In the genomic region with DNA sequence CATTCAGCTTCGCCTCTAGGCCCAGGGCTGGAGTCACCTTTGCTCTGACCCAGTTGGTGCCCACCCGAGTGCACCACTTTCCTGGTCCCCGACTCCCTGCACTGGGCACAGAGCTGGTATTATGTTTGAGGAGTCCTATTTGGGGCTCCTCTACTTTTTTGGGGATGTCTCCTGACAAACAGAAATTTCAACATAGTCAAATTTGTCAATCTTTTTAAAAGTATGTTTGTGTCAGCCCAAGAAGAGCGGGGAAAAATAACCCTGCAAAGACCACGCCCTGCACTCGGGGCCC, we compare ENCODE assay signal across 8 cellular contexts. TPM values are rescaled to one million over a fixed set of nuclear protein-coding genes. Genes with fewer than 3 reads are reported as not detected.
DNase-seq lines count a peak whose midpoint lies in the region; ATAC-seq and TF ChIP-seq lines count a peak whose summit lies in the region.

No MANE protein-coding gene starts in this region.

- H3K36me3 Mint-ChIP-seq in activated CD8-positive, alpha-beta T cell treated with anti-CD3 and anti-CD28 coated beads for 36 hours (ENCODE audit: low read depth), result no peaks in the 10 kb centered on the region
- H3K36me3 Mint-ChIP-seq in immature natural killer cell, result peaks cover 0 to 4% (median 0%) of the 10 kb centered on the region in 3 donors
- peaks cover 4 to 14% of the 10 kb centered on the region in 2 donors for H3K36me3 Mint-ChIP-seq in stimulated activated naive B cell treated with anti-CD40 and anti-IgM and Interleukin-4, amounts not matched to agents 10 μg/mL and 1 μg/mL and 100 μg/mL, for 72 hours

- DNase-seq in activated CD8-positive, alpha-beta T cell treated with anti-CD3 and anti-CD28 coated beads for 36 hours, result no peak
- no peak for DNase-seq in immature natural killer cell
- no peak for DNase-seq in stimulated activated naive B cell treated with anti-CD40 and anti-IgM and Interleukin-4, amounts not matched to agents 10 μg/mL and 1 μg/mL and 100 μg/mL, for 72 hours
- DNase-seq in anterior cingulate cortex (lab: John Stamatoyannopoulos, UW), result no peak
- DNase-seq in NCI-H1092 treated with DMSO at 0.1 percent for 48 hours (lab: John Stamatoyannopoulos, UW), result no peak

- peaks cover 47% of the 10 kb centered on the region for H3K4me1 Mint-ChIP-seq in activated CD8-positive, alpha-beta T cell treated with anti-CD3 and anti-CD28 coated beads for 36 hours (ENCODE audit: low read depth)
- peaks cover 44 to 46% of the 10 kb centered on the region in 2 donors for H3K4me1 Mint-ChIP-seq in immature natural killer cell
- H3K4me1 Mint-ChIP-seq in stimulated activated naive B cell treated with anti-CD40 and anti-IgM and Interleukin-4, amounts not matched to agents 10 μg/mL and 1 μg/mL and 100 μg/mL, for 72 hours, result peaks cover 28 to 48% of the 10 kb centered on the region in 2 donors

- POLR2A ChIA-PET in activated CD8-positive, alpha-beta T cell treated with anti-CD3 and anti-CD28 coated beads for 36 hours (lab: Charles Lee), result interaction anchor here (6.7 kb wide), 1 partner anchor 14 kb away, joined by 39 read pairs; a partner anchor contains a TSS

- no peak overlapping the region for H3K9ac ChIP-seq in HUES6 (ENCODE audit: low read length)

- peak overlapping the region; percentile 83; the same call in 1 of the 2 replicates for H3K4me3 ChIP-seq in HUES6 (ENCODE audit: low read depth, low read length)

- no peak for ATAC-seq in activated CD8-positive, alpha-beta T cell treated with anti-CD3 and anti-CD28 coated beads for 36 hours
- ATAC-seq in stimulated activated naive B cell treated with anti-CD40 and anti-IgM and Interleukin-4, amounts not matched to agents 10 μg/mL and 1 μg/mL and 100 μg/mL, for 72 hours (replicated peaks), result no peak
- ATAC-seq in GM21576 (IDR thresholded peaks at IDR 0.05; ENCODE audit: unreplicated experiment) (no peak), HG03565 (IDR thresholded peaks at IDR 0.05; ENCODE audit: unreplicated experiment) (no peak)

- H3K27ac Mint-ChIP-seq in activated CD8-positive, alpha-beta T cell treated with anti-CD3 and anti-CD28 coated beads for 36 hours, result peak overlapping the region; percentile 85
- peak overlapping the region; percentile 57 to 94 (median 85) for H3K27ac Mint-ChIP-seq in immature natural killer cell
- H3K27ac Mint-ChIP-seq in stimulated activated naive B cell treated with anti-CD40 and anti-IgM and Interleukin-4, amounts not matched to agents 10 μg/mL and 1 μg/mL and 100 μg/mL, for 72 hours, result peak overlapping the region; percentile 92

- TF ChIP-seq CTCF in activated CD8-positive, alpha-beta T cell treated with anti-CD3 and anti-CD28 coated beads for 36 hours (IDR thresholded peaks at IDR 0.05), result no peak

- peak overlapping the region; percentile 79 for H3K4me3 Mint-ChIP-seq in activated CD8-positive, alpha-beta T cell treated with anti-CD3 and anti-CD28 coated beads for 36 hours
- peak overlapping the region; percentile 79 to 90 (median 86) for H3K4me3 Mint-ChIP-seq in immature natural killer cell
- peak overlapping the region; percentile 87 to 88 for H3K4me3 Mint-ChIP-seq in stimulated activated naive B cell treated with anti-CD40 and anti-IgM and Interleukin-4, amounts not matched to agents 10 μg/mL and 1 μg/mL and 100 μg/mL, for 72 hours

- H3K36me3 ChIP-seq in HUES6 (ENCODE audit: control insufficient read depth, insufficient read depth, low read length), result no peaks in the 10 kb centered on the region

- H3K9me3 Mint-ChIP-seq in activated CD8-positive, alpha-beta T cell treated with anti-CD3 and anti-CD28 coated beads for 36 hours, result peaks cover 6% of the 10 kb centered on the region
- H3K9me3 Mint-ChIP-seq in immature natural killer cell, result peaks cover 0 to 2% (median 0%) of the 10 kb centered on the region in 6 donors
- H3K9me3 Mint-ChIP-seq in stimulated activated naive B cell treated with anti-CD40 and anti-IgM and Interleukin-4, amounts not matched to agents 10 μg/mL and 1 μg/mL and 100 μg/mL, for 72 hours, result peaks cover 0 to 1% of the 10 kb centered on the region in 2 donors

- intact Hi-C loops in activated CD8-positive, alpha-beta T cell treated with anti-CD3 and anti-CD28 coated beads for 36 hours (cut with micrococcal nuclease), result no loop called here

- no peaks in the 10 kb centered on the region for H3K27me3 Mint-ChIP-seq in activated CD8-positive, alpha-beta T cell treated with anti-CD3 and anti-CD28 coated beads for 36 hours
- peaks cover 4 to 11% (median 6%) of the 10 kb centered on the region in 3 donors for H3K27me3 Mint-ChIP-seq in immature natural killer cell (ENCODE audit: low read depth in 3 of 3)
- H3K27me3 Mint-ChIP-seq in stimulated activated naive B cell treated with anti-CD40 and anti-IgM and Interleukin-4, amounts not matched to agents 10 μg/mL and 1 μg/mL and 100 μg/mL, for 72 hours, result no peaks in the 10 kb centered on the region

- H3K27ac ChIP-seq in HUES6 (ENCODE audit: low read depth, low read length), result no peak overlapping the region

- H3K27me3 ChIP-seq in HUES6 (ENCODE audit: control insufficient read depth, insufficient read depth, low read length), result peaks cover 16% of the 10 kb centered on the region

- H3K4me1 ChIP-seq in HUES6 (ENCODE audit: control insufficient read depth, insufficient read depth, low read length), result peaks cover 24% of the 10 kb centered on the region

- H3K9me3 ChIP-seq in HUES6 (ENCODE audit: control insufficient read depth, insufficient read depth, low read depth, low read length), result peaks cover 5% of the 10 kb centered on the region

- CTCF ChIA-PET in activated CD8-positive, alpha-beta T cell treated with anti-CD3 and anti-CD28 coated beads for 36 hours (lab: Charles Lee), result interaction anchor here (0.8 to 0.9 kb wide), 3 partner anchors 12 to 103 kb away, joined by 3 to 4 read pairs (median 3); a partner anchor contains a TSS

RNA-seq across cellular contexts. Expression of a gene that starts 11.6 kb away (rescaled TPM):
- 1 to 10 TPM; 4.6 to 5.5 TPM for total RNA-seq in activated CD8-positive, alpha-beta T cell treated with anti-CD3 and anti-CD28 coated beads for 36 hours
- polyA plus RNA-seq in immature natural killer cell, result under 1 TPM in 2 of 3 donors, not detected in 1; 0.09 to 0.17 TPM

RNA-seq across cellular contexts. Expression of a gene that starts 11.6 kb away (rescaled TPM):
- total RNA-seq in activated CD8-positive, alpha-beta T cell treated with anti-CD3 and anti-CD28 coated beads for 36 hours, result under 1 TPM; 0.85 to 0.90 TPM
- polyA plus RNA-seq in immature natural killer cell, result 1 to 10 TPM in 1 of 3 donors, not detected in 2; 2.7 TPM

RNA-seq across cellular contexts. Expression of a gene that starts 14.7 kb away (rescaled TPM):
- 10 to 100 TPM; 31.2 to 33.5 TPM for total RNA-seq in activated CD8-positive, alpha-beta T cell treated with anti-CD3 and anti-CD28 coated beads for 36 hours
- polyA plus RNA-seq in immature natural killer cell, result 10 to 100 TPM; 20.5 to 46.9 (median 27.7) TPM

RNA-seq across cellular contexts. Expression of a gene that starts 43.5 kb away (rescaled TPM):
- 10 to 100 TPM; 30.6 to 33.3 TPM for total RNA-seq in activated CD8-positive, alpha-beta T cell treated with anti-CD3 and anti-CD28 coated beads for 36 hours
- polyA plus RNA-seq in immature natural killer cell, result 10 to 100 TPM; 33.9 to 50.3 (median 37.4) TPM

RNA-seq across cellular contexts. Expression of a gene that starts 58.8 kb away (rescaled TPM):
- 100 to 1,000 TPM; 126 to 127 TPM for total RNA-seq in activated CD8-positive, alpha-beta T cell treated with anti-CD3 and anti-CD28 coated beads for 36 hours
- polyA plus RNA-seq in immature natural killer cell, result 100 to 1,000 TPM; 151 to 195 (median 169) TPM
